32 cellular contexts compared by ENCODE assay signal in genomic region chr7:142948603-142949002, GRCh38. TPM values are rescaled to one million over a fixed set of nuclear protein-coding genes. Genes with fewer than 3 reads are reported as not detected.
"Had no signal": no experiment of that assay in that cellular context is flagged by ENCODE, and none has a peak within 500 bp of the region (broad histone marks: within the 10 kb centered on the region; RNA-seq: fewer than 3 reads in every experiment).

No MANE protein-coding gene starts in this region.

- H3K36me3 ChIP-seq: esophagus squamous epithelium, gastrocnemius medialis, heart right ventricle, left lung, lower lobe of right lung had no signal

- H3K9me3 Mint-ChIP-seq: endodermal cell had no signal

- ATAC-seq: effector memory CD8-positive, alpha-beta T cell; esophagus mucosa; gastrocnemius medialis; heart right ventricle; left cardiac atrium; left lung; left ventricle myocardium superior; lower lobe of right lung; mucosa of descending colon; naive thymus-derived CD8-positive, alpha-beta T cell had no signal

- H3K27ac Mint-ChIP-seq: effector memory CD8-positive, alpha-beta T cell; endodermal cell; mesothelial cell of epicardium; naive B cell; naive thymus-derived CD8-positive, alpha-beta T cell had no signal

- H3K9me3 ChIP-seq: esophagus squamous epithelium, gastrocnemius medialis, heart right ventricle, left lung, lower lobe of right lung, mucosa of descending colon had no signal

- H3K4me3 Mint-ChIP-seq: effector memory CD8-positive, alpha-beta T cell; endodermal cell; mesothelial cell of epicardium; naive thymus-derived CD8-positive, alpha-beta T cell had no signal

- H3K27me3 ChIP-seq: dorsolateral prefrontal cortex, esophagus squamous epithelium, gastrocnemius medialis, heart right ventricle, left lung had no signal

- H3K4me1 ChIP-seq: gastrocnemius medialis, heart right ventricle, left lung, lower lobe of right lung had no signal

- DNase-seq: dermis blood vessel endothelial cell; dorsolateral prefrontal cortex; effector CD4-positive, alpha-beta T cell; effector memory CD8-positive, alpha-beta T cell; endodermal cell; erythroblast; esophagus squamous epithelium; foreskin fibroblast; foreskin melanocyte; gastrocnemius medialis; glutamatergic neuron; head of caudate nucleus; heart right ventricle; hippocampal formation; left cardiac atrium; left lung; left ventricle myocardium superior; lower lobe of right lung; mesenchymal stem cell; mucosa of descending colon; naive B cell; naive thymus-derived CD8-positive, alpha-beta T cell had no signal

- H3K4me3 ChIP-seq: coronary artery, dorsolateral prefrontal cortex, esophagus squamous epithelium, gastrocnemius medialis, heart right ventricle, left lung, lower lobe of right lung, mucosa of descending colon had no signal

- H3K27ac ChIP-seq: coronary artery, dorsolateral prefrontal cortex, epithelial cell of prostate, esophagus squamous epithelium, gastrocnemius medialis, heart right ventricle, left lung, lower lobe of right lung had no signal

- H3K4me1 Mint-ChIP-seq: naive B cell had no signal

RNA-seq across cellular contexts. Expression of gene LLCFC1, which starts 9.3 kb away (rescaled TPM):
- total RNA-seq: dermis blood vessel endothelial cell; dorsolateral prefrontal cortex; endodermal cell; esophagus mucosa; esophagus squamous epithelium; gastrocnemius medialis; glomerular endothelial cell; heart right ventricle; kidney epithelial cell; left cardiac atrium; left ventricle myocardium superior; lower leg skin; lower lobe of right lung; lung microvascular endothelial cell; mesenteric fat pad; mesothelial cell of epicardium; mucosa of descending colon; myocyte; naive thymus-derived CD8-positive, alpha-beta T cell had no signal

RNA-seq across cellular contexts. Expression of gene KEL, which starts 13.6 kb away (rescaled TPM):
- total RNA-seq: dermis blood vessel endothelial cell, gastrocnemius medialis, kidney epithelial cell, lung microvascular endothelial cell, mesenteric fat pad, myocyte had no signal

RNA-seq across cellular contexts. Expression of gene TRPV5, which starts 15.1 kb away (rescaled TPM):
- total RNA-seq: dermis blood vessel endothelial cell, esophagus mucosa, esophagus squamous epithelium, gastrocnemius medialis, glomerular endothelial cell, heart right ventricle, kidney epithelial cell, left cardiac atrium, left lung, left ventricle myocardium superior, lower leg skin, lower lobe of right lung, lung microvascular endothelial cell, mesenteric fat pad, mucosa of descending colon, myocyte had no signal
